Comparison of ENCODE assay signal across 20 cellular contexts in genomic region chr14:63881926-63882325, GRCh38.
"Had no signal": no experiment of that assay in that cellular context is flagged by ENCODE, and none has a peak within 500 bp of the region (broad histone marks: within the 10 kb centered on the region; RNA-seq: fewer than 3 reads in every experiment).

No MANE protein-coding gene starts in this region.

- DNase-seq: activated CD4-positive, alpha-beta T cell treated with anti-CD3 and anti-CD28 coated beads, Interleukin-2, amount 10 ng/mL, durations not matched to agents 7 days and 5 days; activated CD8-positive, alpha-beta memory T cell treated with anti-CD3 and anti-CD28 coated beads, Interleukin-2, amount 50 U/mL, for 4 hours; activated CD8-positive, alpha-beta T cell treated with anti-CD3 and anti-CD28 coated beads, Interleukin-2, amount 10 ng/mL, durations not matched to agents 7 days and 5 days; activated naive CD4-positive, alpha-beta T cell treated with anti-CD3 and anti-CD28 coated beads for 36 hours; activated T-cell treated with anti-CD3 and anti-CD28 coated beads, Interleukin-2, amount 50 U/mL, for 4 hours; anterior cingulate cortex; caudate nucleus; dorsolateral prefrontal cortex; endodermal cell; foreskin fibroblast; islet precursor cell; lower lobe of right lung; posterior cingulate gyrus; sigmoid colon; stimulated activated CD4-positive, alpha-beta T cell treated with anti-CD3 and anti-CD28 coated beads, Interleukin-4, amount 100 ng/mL, for 4 hours; stimulated activated naive B cell treated with anti-CD40 and anti-IgM and Interleukin-4, amounts not matched to agents 10 μg/mL and 1 μg/mL and 100 μg/mL, for 72 hours had no signal

- H3K4me1 Mint-ChIP-seq: endodermal cell had no signal

- H3K4me3 Mint-ChIP-seq: activated CD4-positive, alpha-beta T cell treated with anti-CD3 and anti-CD28 coated beads, Interleukin-2, amount 10 ng/mL, durations not matched to agents 7 days and 5 days; activated CD8-positive, alpha-beta T cell treated with anti-CD3 and anti-CD28 coated beads, Interleukin-2, amount 10 ng/mL, durations not matched to agents 7 days and 5 days; activated naive CD4-positive, alpha-beta T cell treated with anti-CD3 and anti-CD28 coated beads for 36 hours; activated T-cell treated with anti-CD3 and anti-CD28 coated beads, Interleukin-2, amount 50 U/mL, for 4 hours; brain; endodermal cell; nephron; stimulated activated naive B cell treated with anti-CD40 and anti-IgM and Interleukin-4, amounts not matched to agents 10 μg/mL and 1 μg/mL and 100 μg/mL, for 72 hours had no signal

- H3K9me3 ChIP-seq: lower lobe of right lung, sigmoid colon, thoracic aorta had no signal

- H3K36me3 Mint-ChIP-seq: stimulated activated naive B cell treated with anti-CD40 and anti-IgM and Interleukin-4, amounts not matched to agents 10 μg/mL and 1 μg/mL and 100 μg/mL, for 72 hours had no signal

- H3K27me3 ChIP-seq: dorsolateral prefrontal cortex, sigmoid colon had no signal

- H3K27me3 Mint-ChIP-seq: activated CD4-positive, alpha-beta T cell treated with anti-CD3 and anti-CD28 coated beads, Interleukin-2, amount 10 ng/mL, durations not matched to agents 7 days and 5 days; brain; stimulated activated naive B cell treated with anti-CD40 and anti-IgM and Interleukin-4, amounts not matched to agents 10 μg/mL and 1 μg/mL and 100 μg/mL, for 72 hours had no signal

- H3K27ac Mint-ChIP-seq: activated CD4-positive, alpha-beta T cell treated with anti-CD3 and anti-CD28 coated beads, Interleukin-2, amount 10 ng/mL, durations not matched to agents 7 days and 5 days; activated CD8-positive, alpha-beta T cell treated with anti-CD3 and anti-CD28 coated beads, Interleukin-2, amount 10 ng/mL, durations not matched to agents 7 days and 5 days; activated naive CD4-positive, alpha-beta T cell treated with anti-CD3 and anti-CD28 coated beads for 36 hours; endodermal cell; nephron; stimulated activated naive B cell treated with anti-CD40 and anti-IgM and Interleukin-4, amounts not matched to agents 10 μg/mL and 1 μg/mL and 100 μg/mL, for 72 hours had no signal

- H3K9me3 Mint-ChIP-seq: activated CD4-positive, alpha-beta T cell treated with anti-CD3 and anti-CD28 coated beads, Interleukin-2, amount 10 ng/mL, durations not matched to agents 7 days and 5 days; activated naive CD4-positive, alpha-beta T cell treated with anti-CD3 and anti-CD28 coated beads for 36 hours; activated T-cell treated with anti-CD3 and anti-CD28 coated beads, Interleukin-2, amount 50 U/mL, for 4 hours; endodermal cell; nephron; stimulated activated naive B cell treated with anti-CD40 and anti-IgM and Interleukin-4, amounts not matched to agents 10 μg/mL and 1 μg/mL and 100 μg/mL, for 72 hours had no signal

- H3K4me3 ChIP-seq: dorsolateral prefrontal cortex, lower lobe of right lung, sigmoid colon, thoracic aorta had no signal

- ATAC-seq: activated CD8-positive, alpha-beta T cell treated with anti-CD3 and anti-CD28 coated beads, Interleukin-2, amount 10 ng/mL, durations not matched to agents 7 days and 5 days; activated T-cell treated with anti-CD3 and anti-CD28 coated beads, Interleukin-2, amount 50 U/mL, for 4 hours; lower lobe of right lung; stimulated activated naive B cell treated with anti-CD40 and anti-IgM and Interleukin-4, amounts not matched to agents 10 μg/mL and 1 μg/mL and 100 μg/mL, for 72 hours had no signal

- H3K36me3 ChIP-seq: lower lobe of right lung, sigmoid colon, thoracic aorta had no signal

- H3K27ac ChIP-seq: dorsolateral prefrontal cortex, epithelial cell of prostate, lower lobe of right lung, sigmoid colon, thoracic aorta had no signal
